ENCODE assay signal across 10 cellular contexts in the genomic region with DNA sequence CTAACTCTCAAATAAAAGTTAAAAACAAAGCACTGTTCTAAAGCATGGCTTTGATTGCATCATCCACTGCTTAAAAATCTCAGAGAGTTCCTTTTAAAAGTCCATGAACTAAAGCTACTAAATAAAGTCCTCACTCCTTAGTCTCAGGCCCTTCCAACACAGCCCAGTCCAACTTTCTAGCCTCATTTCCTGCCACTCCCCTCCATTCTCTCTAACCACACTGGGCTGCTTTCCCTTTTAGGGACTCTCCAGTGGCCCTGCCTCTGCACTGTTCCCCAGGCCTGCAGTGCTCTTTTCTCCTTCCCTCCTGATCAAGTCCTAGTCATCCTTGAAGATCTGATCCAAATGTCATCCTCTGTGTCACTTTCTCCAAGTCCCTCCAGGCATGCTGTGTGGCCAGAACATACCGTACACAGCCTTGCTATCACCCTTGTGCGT. TPM values are rescaled to one million over a fixed set of nuclear protein-coding genes. Genes with fewer than 3 reads are reported as not detected.
DNase-seq lines count a peak whose midpoint lies in the region; ATAC-seq and TF ChIP-seq lines count a peak whose summit lies in the region.
"Had no signal": no experiment of that assay in that cellular context is flagged by ENCODE, and none has a peak within 500 bp of the region (broad histone marks: within the 10 kb centered on the region; RNA-seq: fewer than 3 reads in every experiment).

No MANE protein-coding gene starts in this region.

- no peak for ATAC-seq in GM21367 (IDR thresholded peaks at IDR 0.05; ENCODE audit: unreplicated experiment)

- no peaks in the 10 kb centered on the region; the same call in 1 of the 2 replicates for H3K9me3 ChIP-seq in AG04450 (ENCODE audit: control insufficient read depth, insufficient read depth, low read length)
- H3K9me3 ChIP-seq in Loucy (ENCODE audit: insufficient read depth, low read depth, low read length), result no peaks in the 10 kb centered on the region

- H3K9ac ChIP-seq in Loucy (ENCODE audit: low read depth, low read length, poor library complexity, severe bottlenecking), result no peak overlapping the region

- H4K20me1 ChIP-seq in Loucy (ENCODE audit: insufficient read depth, low read length, poor library complexity, severe bottlenecking), result no peaks in the 10 kb centered on the region

- H3K4me3 ChIP-seq in AG04450 (ENCODE audit: low read depth, low read length) (no peak overlapping the region), Loucy (ENCODE audit: low read length, poor library complexity, severe bottlenecking) (no peak overlapping the region), choroid plexus epithelial cell (ENCODE audit: low read depth, low read length) (no peak overlapping the region)

- H3K27me3 ChIP-seq in AG04450 (ENCODE audit: control insufficient read depth, insufficient read depth, low read length) (no peaks in the 10 kb centered on the region), Loucy (ENCODE audit: insufficient read depth, low read length, poor library complexity, severe bottlenecking) (no peaks in the 10 kb centered on the region)

- H3K79me2 ChIP-seq in Loucy (ENCODE audit: insufficient read depth, low read length), result no peaks in the 10 kb centered on the region

- POLR2A ChIA-PET in AG04450 (lab: Yijun Ruan, JAX), result interaction anchor here (0.6 kb wide), 1 partner anchor 280 kb away, joined by 3 read pairs; no protein-coding TSS in a partner anchor

- H2AFZ ChIP-seq in Loucy (ENCODE audit: low read length), result peak overlapping the region; percentile 53

- CTCF ChIA-PET in AG04450 (lab: Charles Lee), result interaction anchor here (0.7 kb wide), 1 partner anchor 54 kb away, joined by 3 read pairs; no protein-coding TSS in a partner anchor

- no peaks in the 10 kb centered on the region for H3K9me2 ChIP-seq in Loucy (replicated peaks; ENCODE audit: low read depth, low read length)

- H3K27ac ChIP-seq in AG04450 (ENCODE audit: low read depth, low read length), result peak overlapping the region; percentile 57

- H3K4me1 ChIP-seq in Loucy (ENCODE audit: insufficient read depth, low read length, poor library complexity, severe bottlenecking), result peaks cover 7% of the 10 kb centered on the region

- no peak for TF ChIP-seq CTCF in AG04450 (IDR thresholded peaks at IDR 0.05; ENCODE audit: low read depth, low read length)
- TF ChIP-seq CTCF in Loucy (conservative IDR thresholded peaks at IDR 0.05; ENCODE audit: low read length), result no peak
- TF ChIP-seq CTCF in choroid plexus epithelial cell (conservative IDR thresholded peaks at IDR 0.05; ENCODE audit: low read depth, low read length), result no peak

- H3K4me2 ChIP-seq in Loucy (ENCODE audit: low read depth, low read length, poor library complexity, severe bottlenecking), result no peak overlapping the region

- DNase-seq in AG04450 (ENCODE audit: low read depth, low spot score) (no peak), choroid plexus epithelial cell (ENCODE audit: low read depth) (peak; percentile 42), medulla oblongata (ENCODE audit: extremely low spot score) (peak; percentile 5), kidney glomerular epithelial cell (lab: John Stamatoyannopoulos, UW) (no peak)
- DNase-seq in stimulated activated CD4-positive, alpha-beta T cell treated with anti-CD3 and anti-CD28 coated beads, Interleukin-2, amount 100 ng/mL, for 48 hours, result no peak
- DNase-seq in stimulated activated naive CD4-positive, alpha-beta T cell treated with Interleukin-2 at 50 U/mL for 16 hours (lab: John Stamatoyannopoulos, UW), result no peak
- DNase-seq: C1 segment of cervical spinal cord had no signal

- no peaks in the 10 kb centered on the region for H3F3A ChIP-seq in Loucy (ENCODE audit: low read depth)

- H3K36me3 ChIP-seq in Loucy (ENCODE audit: insufficient read depth, low read length), result no peaks in the 10 kb centered on the region

RNA-seq across cellular contexts. Expression of a gene that starts 56.9 kb away (rescaled TPM):
- polyA plus RNA-seq in AG04450 (2011; rRNA removed), result 42.2 and 51.1 TPM in 2 replicates
- 60.6 and 76.4 TPM in 2 replicates for polyA minus RNA-seq in AG04450 (2011; rRNA and poly(A)+ RNA removed)
- polyA plus RNA-seq: IgD-negative memory B cell had no signal

Comparison
In these comparisons a context has a peak if more than half of its experiments do, and no peak if none do; other contexts are left out.
1. DNase-seq: peak in choroid plexus epithelial cell (single experiment) and medulla oblongata (single experiment); none in AG04450 (single experiment), stimulated activated CD4-positive, alpha-beta T cell treated with anti-CD3 and anti-CD28 coated beads, Interleukin-2, amount 100 ng/mL, for 48 hours (0 of 2), stimulated activated naive CD4-positive, alpha-beta T cell treated with Interleukin-2 at 50 U/mL for 16 hours (single experiment) and kidney glomerular epithelial cell (single experiment).